In the genomic region with DNA sequence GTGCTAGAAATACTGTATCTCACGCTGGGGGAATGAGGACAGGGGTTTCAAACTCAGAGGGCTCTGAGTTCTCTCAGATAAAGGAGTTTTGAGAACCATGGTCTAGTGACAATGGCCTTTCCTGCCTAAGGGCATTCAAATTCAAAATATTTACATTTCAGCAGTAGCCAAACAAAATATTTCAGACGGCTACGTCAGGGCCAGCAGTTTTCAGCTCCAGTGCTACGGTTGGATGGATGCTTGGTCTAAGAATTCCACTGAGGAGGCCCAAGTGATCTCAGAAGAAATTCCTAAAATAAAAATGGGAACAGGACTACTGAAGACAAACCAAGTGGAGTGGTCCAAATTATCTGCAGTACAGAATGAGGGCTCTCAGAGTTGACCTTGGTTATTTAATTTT, we compare ENCODE assay signal across 19 cellular contexts. TPM values are rescaled to one million over a fixed set of nuclear protein-coding genes. Genes with fewer than 3 reads are reported as not detected.
DNase-seq lines count a peak whose midpoint lies in the region; FAIRE-seq lines count a peak whose summit lies in the region.
"Had no signal": no experiment of that assay in that cellular context is flagged by ENCODE, and none has a peak within 500 bp of the region (broad histone marks: within the 10 kb centered on the region; RNA-seq: fewer than 3 reads in every experiment).

No MANE protein-coding gene starts in this region.

- no peak overlapping the region for H3K27ac Mint-ChIP-seq in activated CD4-positive, alpha-beta memory T cell treated with anti-CD3 and anti-CD28 coated beads, Interleukin-2, amount 10 ng/mL, durations not matched to agents 7 days and 5 days
- H3K27ac Mint-ChIP-seq: B cell had no signal

- peak overlapping the region in 1 of 2 experiments; percentile 7 for H2BK12ac ChIP-seq in mesenchymal stem cell (ENCODE audit: low read length in 2 of 2)

- H3K4me1 Mint-ChIP-seq in activated CD4-positive, alpha-beta memory T cell treated with anti-CD3 and anti-CD28 coated beads, Interleukin-2, amount 10 ng/mL, durations not matched to agents 7 days and 5 days, result no peaks in the 10 kb centered on the region
- H3K4me1 Mint-ChIP-seq: B cell had no signal

- H3K4me1 ChIP-seq in mesenchymal stem cell (ENCODE audit: control insufficient read depth, insufficient read depth, low read depth, low read length), result peaks cover 6% of the 10 kb centered on the region
- H3K4me1 ChIP-seq: Peyer's patch had no signal

- no peak overlapping the region for H2BK5ac ChIP-seq in mesenchymal stem cell (ENCODE audit: low read depth, low read length, poor library complexity, severe bottlenecking)

- POLR2A ChIA-PET in activated CD4-positive, alpha-beta memory T cell treated with anti-CD3 and anti-CD28 coated beads, Interleukin-2, amount 10 ng/mL, durations not matched to agents 7 days and 5 days (lab: Charles Lee), result no interaction called here

- H3K9me3 Mint-ChIP-seq in activated CD4-positive, alpha-beta memory T cell treated with anti-CD3 and anti-CD28 coated beads, Interleukin-2, amount 10 ng/mL, durations not matched to agents 7 days and 5 days, result no peaks in the 10 kb centered on the region

- H3K27me3 ChIP-seq in mesenchymal stem cell (ENCODE audit: control insufficient read depth in 1 of 2, insufficient read depth in 1 of 2, low read length in 2 of 2), result peaks cover 0 to 3% of the 10 kb centered on the region in 2 experiments
- H3K27me3 ChIP-seq: Peyer's patch had no signal

- CTCF ChIA-PET in activated CD4-positive, alpha-beta memory T cell treated with anti-CD3 and anti-CD28 coated beads, Interleukin-2, amount 10 ng/mL, durations not matched to agents 7 days and 5 days (lab: Charles Lee), result no interaction called here

- H3K36me3 Mint-ChIP-seq in activated CD4-positive, alpha-beta memory T cell treated with anti-CD3 and anti-CD28 coated beads, Interleukin-2, amount 10 ng/mL, durations not matched to agents 7 days and 5 days (ENCODE audit: low read depth), result no peaks in the 10 kb centered on the region

- 22% methylated on average over 3 of the region's 4 CpGs for WGBS in mesenchymal stem cell

- no peak overlapping the region for H3K9ac ChIP-seq in mesenchymal stem cell (ENCODE audit: low read length)
- H3K9ac ChIP-seq: GM23248, KMS-11 had no signal

- H3K27me3 Mint-ChIP-seq in activated CD4-positive, alpha-beta memory T cell treated with anti-CD3 and anti-CD28 coated beads, Interleukin-2, amount 10 ng/mL, durations not matched to agents 7 days and 5 days, result no peaks in the 10 kb centered on the region

- peaks cover 6% of the 10 kb centered on the region for H3K9me3 ChIP-seq in mesenchymal stem cell (ENCODE audit: control insufficient read depth, low read length)
- H3K9me3 ChIP-seq: Peyer's patch had no signal

- H3K27ac ChIP-seq in mesenchymal stem cell (ENCODE audit: low read length, poor library complexity, severe bottlenecking), result peak overlapping the region; percentile 53
- H3K27ac ChIP-seq: 22Rv1, GM23248, KMS-11, Peyer's patch had no signal

- peak overlapping the region in 1 of 2 experiments; percentile 2 for H3K4ac ChIP-seq in mesenchymal stem cell (ENCODE audit: low read depth in 1 of 2, low read length in 2 of 2)

- no peak overlapping the region for H2AK5ac ChIP-seq in mesenchymal stem cell (ENCODE audit: low read length, severe bottlenecking)

- H3K23ac ChIP-seq in mesenchymal stem cell (ENCODE audit: low read length in 2 of 2), result no peak overlapping the region

- H3K14ac ChIP-seq in mesenchymal stem cell (ENCODE audit: low read length in 2 of 2), result no peak overlapping the region

- H2BK120ac ChIP-seq in mesenchymal stem cell (ENCODE audit: low read depth, low read length), result peak overlapping the region; percentile 30

- no peaks in the 10 kb centered on the region for H3K79me1 ChIP-seq in mesenchymal stem cell (replicated peaks; ENCODE audit: low read length, poor library complexity, severe bottlenecking)

- DNase-seq in NCI-H1417 (lab: John Stamatoyannopoulos, UW), result peak in 2 of 3 experiments; percentile 3 to 22
- no peak for DNase-seq in NCI-H1417 treated with DMSO at 0.1 percent for 48 hours (lab: John Stamatoyannopoulos, UW)
- DNase-seq in DMS53 (lab: John Stamatoyannopoulos, UW), result peak; percentile 54
- peak; percentile 37 for DNase-seq in NCI-H146 (lab: John Stamatoyannopoulos, UW)
- peak; percentile 51 for DNase-seq in mesenchymal stem cell
- no peak for DNase-seq in activated CD4-positive, alpha-beta memory T cell treated with anti-CD3 and anti-CD28 coated beads, Interleukin-2, amount 10 ng/mL, durations not matched to agents 7 days and 5 days
- no peak for DNase-seq in RCC 7860 (ENCODE audit: low spot score)
- no peak for DNase-seq in NCI-H1930 (lab: John Stamatoyannopoulos, UW)
- DNase-seq: COR-L47, GF-D8, GM23248, NCI-H1436 treated with DMSO at 0.1 percent for 48 hours, NCI-H524 treated with DMSO at 0.1 percent for 48 hours, Peyer's patch had no signal

- H2AFZ ChIP-seq in mesenchymal stem cell (ENCODE audit: low read depth, low read length), result no peak overlapping the region
- H2AFZ ChIP-seq: GM23248 had no signal

- H3K4me3 Mint-ChIP-seq in activated CD4-positive, alpha-beta memory T cell treated with anti-CD3 and anti-CD28 coated beads, Interleukin-2, amount 10 ng/mL, durations not matched to agents 7 days and 5 days, result no peak overlapping the region
- H3K4me3 Mint-ChIP-seq: B cell had no signal

- no peak overlapping the region for H2BK15ac ChIP-seq in mesenchymal stem cell (ENCODE audit: low read depth, poor library complexity, severe bottlenecking)

- no peak overlapping the region for H3K4me2 ChIP-seq in mesenchymal stem cell (ENCODE audit: low read length, poor library complexity, severe bottlenecking)
- H3K4me2 ChIP-seq: KMS-11 had no signal

- no peaks in the 10 kb centered on the region for H3K36me3 ChIP-seq in mesenchymal stem cell (ENCODE audit: control insufficient read depth in 1 of 2, insufficient read depth in 2 of 2, low read depth in 1 of 2, low read length in 2 of 2)
- H3K36me3 ChIP-seq: Peyer's patch had no signal

- H3K4me3 ChIP-seq in mesenchymal stem cell (ENCODE audit: insufficient read depth in 1 of 2, low read depth in 1 of 2, low read length in 2 of 2), result no peak overlapping the region
- H3K4me3 ChIP-seq: GM23248, Peyer's patch, SK-N-MC had no signal

- peak overlapping the region in 1 of 2 experiments; percentile 20 for H3K18ac ChIP-seq in mesenchymal stem cell (ENCODE audit: low read depth in 1 of 2, low read length in 2 of 2)

- FAIRE-seq in RCC 7860 (lab: Jason Lieb, UNC), result no peak

- H4K8ac ChIP-seq in mesenchymal stem cell (ENCODE audit: low read length), result no peak overlapping the region

- no peak overlapping the region for H4K91ac ChIP-seq in mesenchymal stem cell (ENCODE audit: low read length)

RNA-seq across cellular contexts. Expression of a gene that starts 41.1 kb away (rescaled TPM):
- polyA plus RNA-seq in mesenchymal stem cell (2013, experiment 1 of 2), result 104 TPM
- 104 TPM for polyA plus RNA-seq in mesenchymal stem cell (2013, experiment 2 of 2)
- under 1 TPM in 1 of 2 experiments, not detected in 1; 0.15 TPM for total RNA-seq in activated CD4-positive, alpha-beta memory T cell treated with anti-CD3 and anti-CD28 coated beads, Interleukin-2, amount 10 ng/mL, durations not matched to agents 7 days and 5 days
- total RNA-seq: Right ventricle myocardium inferior had no signal

Comparison
In these comparisons a context has a peak if more than half of its experiments do, and no peak if none do; other contexts are left out.
1. DNase-seq: peak in NCI-H1417 (2 of 3), DMS53 (single experiment), NCI-H146 (single experiment) and mesenchymal stem cell (single experiment); none in NCI-H1417 treated with DMSO at 0.1 percent for 48 hours (single experiment), activated CD4-positive, alpha-beta memory T cell treated with anti-CD3 and anti-CD28 coated beads, Interleukin-2, amount 10 ng/mL, durations not matched to agents 7 days and 5 days (single experiment), RCC 7860 (single experiment) and NCI-H1930 (0 of 2).